11 cellular contexts compared by ENCODE assay signal in genomic region chr14:61516957-61517356, GRCh38.
DNase-seq lines count a peak whose midpoint lies in the region; ATAC-seq, FAIRE-seq and TF ChIP-seq lines count a peak whose summit lies in the region.
"Had no signal": no experiment of that assay in that cellular context is flagged by ENCODE, and none has a peak within 500 bp of the region (broad histone marks: within the 10 kb centered on the region; RNA-seq: fewer than 3 reads in every experiment).

No MANE protein-coding gene starts in this region.

- POLR2A ChIA-PET in GM12878 (lab: Charles Lee) = interaction anchor here (0.6 kb wide), 1 partner anchor 15 kb away, joined by 3 read pairs; no protein-coding TSS in a partner anchor

- no peak overlapping the region for H3K27ac ChIP-seq in GM12878 (ENCODE audit: control insufficient read depth, insufficient read depth)
- H3K27ac ChIP-seq in lung (ENCODE audit: low read depth in 1 of 2, low read length in 1 of 2) = peak overlapping the region; percentile 1 to 22
- H3K27ac ChIP-seq in tibial artery = peak overlapping the region; percentile 23 to 38
- H3K27ac ChIP-seq: brain microvascular endothelial cell had no signal

- RAD21 ChIA-PET in GM12878 (lab: Charles Lee; ENCODE audit: unreplicated experiment) = interaction anchor here (2.7 kb wide), 1 partner anchor 13 kb away, joined by 9 read pairs; no protein-coding TSS in a partner anchor

- CTCF ChIA-PET in activated naive CD4-positive, alpha-beta T cell treated with anti-CD3 and anti-CD28 coated beads, Interleukin-2, amount 10 ng/mL, durations not matched to agents 7 days and 5 days (lab: Charles Lee) = no interaction called here
- CTCF ChIA-PET in GM12878 (lab: Yijun Ruan, JAX) = no interaction called here

- H3K27me3 ChIP-seq in GM12878 (replicated peaks in 1 of 2; ENCODE audit: control insufficient read depth in 2 of 2, insufficient read depth in 2 of 2, low read length in 1 of 2) = no peaks in the 10 kb centered on the region
- H3K27me3 ChIP-seq in lung (ENCODE audit: control insufficient read depth, insufficient read depth) = no peaks in the 10 kb centered on the region
- H3K27me3 ChIP-seq in tibial artery = no peaks in the 10 kb centered on the region
- H3K27me3 ChIP-seq: brain microvascular endothelial cell had no signal

- peak overlapping the region; percentile 49 for H3K4me3 Mint-ChIP-seq in activated naive CD4-positive, alpha-beta T cell treated with anti-CD3 and anti-CD28 coated beads, Interleukin-2, amount 50 U/mL, for 24 hours
- no peak overlapping the region for H3K4me3 Mint-ChIP-seq in activated naive CD4-positive, alpha-beta T cell treated with anti-CD3 and anti-CD28 coated beads, Interleukin-2, amount 10 ng/mL, durations not matched to agents 7 days and 5 days

- no peak overlapping the region for H3K9ac ChIP-seq in GM12878 (ENCODE audit: control insufficient read depth, insufficient read depth, low read length)

- DNase-seq in activated naive CD4-positive, alpha-beta T cell treated with anti-CD3 and anti-CD28 coated beads, Interleukin-2, amount 10 ng/mL, durations not matched to agents 7 days and 5 days = no peak
- DNase-seq in GM12878 (ENCODE audit: low read depth, low spot score) = no peak
- DNase-seq in lung (ENCODE audit: low spot score) = no peak
- DNase-seq in tibial artery = no peak
- DNase-seq in RCC 7860 (ENCODE audit: low spot score) = no peak
- DNase-seq: brain microvascular endothelial cell, NCI-H1092, NCI-H774 had no signal

- H3K27me3 Mint-ChIP-seq in activated naive CD4-positive, alpha-beta T cell treated with anti-CD3 and anti-CD28 coated beads, Interleukin-2, amount 50 U/mL, for 24 hours = no peaks in the 10 kb centered on the region
- H3K27me3 Mint-ChIP-seq in activated naive CD4-positive, alpha-beta T cell treated with anti-CD3 and anti-CD28 coated beads, Interleukin-2, amount 10 ng/mL, durations not matched to agents 7 days and 5 days = no peaks in the 10 kb centered on the region

- H3K4me3 ChIP-seq in GM12878 = no peak overlapping the region
- no peak overlapping the region for H3K4me3 ChIP-seq in lung
- no peak overlapping the region for H3K4me3 ChIP-seq in tibial artery

- intact Hi-C loops in GM12878 (cut with micrococcal nuclease; ENCODE audit: unreplicated experiment) = no loop called here
- intact Hi-C loops in tibial artery (cut with DNase I; ENCODE audit: low total_unique reads) = no loop called here

- peaks cover 18% of the 10 kb centered on the region for H3K36me3 Mint-ChIP-seq in activated naive CD4-positive, alpha-beta T cell treated with anti-CD3 and anti-CD28 coated beads, Interleukin-2, amount 50 U/mL, for 24 hours
- peaks cover 68% of the 10 kb centered on the region for H3K36me3 Mint-ChIP-seq in activated naive CD4-positive, alpha-beta T cell treated with anti-CD3 and anti-CD28 coated beads, Interleukin-2, amount 10 ng/mL, durations not matched to agents 7 days and 5 days

- TF ChIP-seq CTCF in GM12878 (IDR thresholded peaks at IDR 0.05 in 2 of 3, conservative IDR thresholded peaks at IDR 0.05 in 1 of 3; ENCODE audit: control insufficient read depth in 2 of 3, extremely low read depth in 1 of 3, insufficient read depth in 1 of 3, low read depth in 3 of 3, low read length in 3 of 3) (no peak), lung (IDR thresholded peaks at IDR 0.05; ENCODE audit: control extremely low read depth, extremely low read depth) (no peak), tibial artery (IDR thresholded peaks at IDR 0.05) (no peak)

- no peaks in the 10 kb centered on the region for H3K79me2 ChIP-seq in GM12878 (ENCODE audit: control insufficient read depth, insufficient read depth, low read length)

- no peaks in the 10 kb centered on the region for H3K9me3 ChIP-seq in GM12878 (replicated peaks; ENCODE audit: control insufficient read depth, insufficient read depth, low read length)
- H3K9me3 ChIP-seq in lung (ENCODE audit: control insufficient read depth in 2 of 2, insufficient read depth in 1 of 2, low read length in 1 of 2) = no peaks in the 10 kb centered on the region
- H3K9me3 ChIP-seq in tibial artery = no peaks in the 10 kb centered on the region

- in situ Hi-C loops in GM12878 (cut with MboI) = no loop called here

- no peak for TF ChIP-seq POLR2A in GM12878 (IDR thresholded peaks at IDR 0.05; ENCODE audit: low read depth, low read length)

- no peak overlapping the region for H2AFZ ChIP-seq in GM12878 (ENCODE audit: control insufficient read depth, low read depth, low read length)

- peak; percentile 28; the same call in 2 of the 3 replicates for ATAC-seq in GM12878
- ATAC-seq in lung (ENCODE audit: insufficient read depth, low FRiP score) = no peak
- ATAC-seq in HG02884 (IDR thresholded peaks at IDR 0.05; ENCODE audit: unreplicated experiment) = no peak
- no peak for ATAC-seq in GM19467 (IDR thresholded peaks at IDR 0.05; ENCODE audit: unreplicated experiment)

- peaks cover 0 to 14% of the 10 kb centered on the region in 2 experiments; a peak in 2 of 4 replicates for H3K36me3 ChIP-seq in GM12878 (ENCODE audit: control insufficient read depth in 2 of 2, insufficient read depth in 2 of 2, low read length in 1 of 2)
- peaks cover 0 to 6% of the 10 kb centered on the region in 2 donors for H3K36me3 ChIP-seq in lung (ENCODE audit: control insufficient read depth in 2 of 2, insufficient read depth in 2 of 2, low read length in 2 of 2)
- H3K36me3 ChIP-seq in tibial artery = no peaks in the 10 kb centered on the region
- H3K36me3 ChIP-seq: brain microvascular endothelial cell had no signal

- no peak overlapping the region for H3K4me2 ChIP-seq in GM12878 (ENCODE audit: control insufficient read depth, insufficient read depth)

- FAIRE-seq in GM12878 (lab: Jason Lieb, UNC) (no peak), RCC 7860 (lab: Jason Lieb, UNC) (no peak)

- peaks cover 89% of the 10 kb centered on the region for H3K4me1 Mint-ChIP-seq in activated naive CD4-positive, alpha-beta T cell treated with anti-CD3 and anti-CD28 coated beads, Interleukin-2, amount 50 U/mL, for 24 hours
- H3K4me1 Mint-ChIP-seq in activated naive CD4-positive, alpha-beta T cell treated with anti-CD3 and anti-CD28 coated beads, Interleukin-2, amount 10 ng/mL, durations not matched to agents 7 days and 5 days = peaks cover 59% of the 10 kb centered on the region

- no peaks in the 10 kb centered on the region for H3K9me3 Mint-ChIP-seq in activated naive CD4-positive, alpha-beta T cell treated with anti-CD3 and anti-CD28 coated beads, Interleukin-2, amount 50 U/mL, for 24 hours
- no peaks in the 10 kb centered on the region for H3K9me3 Mint-ChIP-seq in activated naive CD4-positive, alpha-beta T cell treated with anti-CD3 and anti-CD28 coated beads, Interleukin-2, amount 10 ng/mL, durations not matched to agents 7 days and 5 days

- no peak for TF ChIP-seq EP300 in GM12878 (IDR thresholded peaks at IDR 0.05; ENCODE audit: borderline replicate concordance in 1 of 2, control insufficient read depth in 1 of 2, low read depth in 2 of 2, low read length in 2 of 2)

- no peaks in the 10 kb centered on the region for H4K20me1 ChIP-seq in GM12878 (ENCODE audit: control insufficient read depth, insufficient read depth)

- peak overlapping the region; percentile 82 for H3K27ac Mint-ChIP-seq in activated naive CD4-positive, alpha-beta T cell treated with anti-CD3 and anti-CD28 coated beads, Interleukin-2, amount 50 U/mL, for 24 hours
- H3K27ac Mint-ChIP-seq in activated naive CD4-positive, alpha-beta T cell treated with anti-CD3 and anti-CD28 coated beads, Interleukin-2, amount 10 ng/mL, durations not matched to agents 7 days and 5 days = no peak overlapping the region

- SMC1A ChIA-PET in GM12878 (lab: Charles Lee; ENCODE audit: uncharacterized antibody, unreplicated experiment) = interaction anchor here (1.5 kb wide), 2 partner anchors 13 to 15 kb away, joined by 4 to 5 read pairs; no protein-coding TSS in a partner anchor

- 97% methylated on average over 5 of the region's 5 CpGs for WGBS in GM12878 (ENCODE audit: insufficient coverage, insufficient replicate concordance, low lambda C conversion rate, missing lambda C conversion rate)
- 84 to 88% methylated on average over 5 of the region's 5 CpGs for WGBS in lung, 2 donors

- no TSS peak for BruUV-seq in GM12878 (replicated peaks; lab: Mats Ljungman, UMichigan)

- no peak for TF ChIP-seq RAD21 in GM12878 (IDR thresholded peaks at IDR 0.05; ENCODE audit: insufficient read depth, low read depth, low read length)

- H3K4me1 ChIP-seq in GM12878 (ENCODE audit: control insufficient read depth, insufficient read depth, low read length) (no peaks in the 10 kb centered on the region), lung (ENCODE audit: control insufficient read depth in 2 of 2, insufficient read depth in 2 of 2, low read length in 2 of 2) (peaks cover 23 to 28% of the 10 kb centered on the region in 2 donors), tibial artery (peaks cover 0 to 31% (median 17%) of the 10 kb centered on the region in 4 donors)

TF ChIP-seq in GM12878, 131 proteins besides CTCF, POLR2A, EP300 and RAD21 (continues in another document):
- TF ChIP-seq KDM1A (IDR thresholded peaks at IDR 0.05; ENCODE audit: borderline replicate concordance) (no peak), ZSCAN29 (IDR thresholded peaks at IDR 0.05) (no peak), NFYA (IDR thresholded peaks at IDR 0.05; ENCODE audit: borderline replicate concordance, low read depth, low read length) (no peak), STAT3 (IDR thresholded peaks at IDR 0.05; ENCODE audit: low read depth, low read length) (no peak)
